8 cellular contexts compared by ENCODE assay signal in genomic region chr17:17494499-17495447, GRCh38. TPM values are rescaled to one million over a fixed set of nuclear protein-coding genes. Genes with fewer than 3 reads are reported as not detected.
DNase-seq lines count a peak whose midpoint lies in the region; ATAC-seq, FAIRE-seq and TF ChIP-seq lines count a peak whose summit lies in the region.

No MANE protein-coding gene starts in this region.

- H3K9me3 ChIP-seq in psoas muscle (no peaks in the 10 kb centered on the region), PC-9 (ENCODE audit: insufficient read depth, low read depth) (no peaks in the 10 kb centered on the region)

- WGBS in psoas muscle, 3 donors: 5 to 7% (median 5%) methylated on average over 67 to 73 of the region's 73 CpGs

- no TSS peak for BruUV-seq in PC-9 (replicated peaks; lab: Mats Ljungman, UMichigan)

- H3K79me2 ChIP-seq in PC-9 (ENCODE audit: low read depth): no peaks in the 10 kb centered on the region

- ATAC-seq in activated naive CD8-positive, alpha-beta T cell treated with anti-CD3 and anti-CD28 coated beads, Interleukin-2, amount 10 ng/mL, durations not matched to agents 7 days and 5 days (ENCODE audit: low read depth): no peak
- peak; percentile 5 to 10 for ATAC-seq in left cardiac atrium
- ATAC-seq in psoas muscle: peak; percentile 4 to 28 (median 16)
- no peak for ATAC-seq in HG02938 (IDR thresholded peaks at IDR 0.05; ENCODE audit: unreplicated experiment)

- H3K4me3 Mint-ChIP-seq in activated naive CD4-positive, alpha-beta T cell treated with anti-CD3 and anti-CD28 coated beads for 36 hours: peak overlapping the region; percentile 21
- peak overlapping the region; percentile 76 for H3K4me3 Mint-ChIP-seq in activated naive CD8-positive, alpha-beta T cell treated with anti-CD3 and anti-CD28 coated beads, Interleukin-2, amount 10 ng/mL, durations not matched to agents 7 days and 5 days

- peaks cover 12% of the 10 kb centered on the region for H3K27me3 Mint-ChIP-seq in activated naive CD4-positive, alpha-beta T cell treated with anti-CD3 and anti-CD28 coated beads for 36 hours (ENCODE audit: low read depth)
- H3K27me3 Mint-ChIP-seq in activated naive CD8-positive, alpha-beta T cell treated with anti-CD3 and anti-CD28 coated beads, Interleukin-2, amount 10 ng/mL, durations not matched to agents 7 days and 5 days: peaks cover 21% of the 10 kb centered on the region

- peaks cover 26% of the 10 kb centered on the region for H4K20me1 ChIP-seq in PC-9 (ENCODE audit: insufficient read depth)

- no peak for FAIRE-seq in D721Med (lab: Jason Lieb, UNC)

- peaks cover 12% of the 10 kb centered on the region for H3K4me1 Mint-ChIP-seq in activated naive CD4-positive, alpha-beta T cell treated with anti-CD3 and anti-CD28 coated beads for 36 hours (ENCODE audit: low read depth)
- H3K4me1 Mint-ChIP-seq in activated naive CD8-positive, alpha-beta T cell treated with anti-CD3 and anti-CD28 coated beads, Interleukin-2, amount 10 ng/mL, durations not matched to agents 7 days and 5 days: peaks cover 14% of the 10 kb centered on the region

- H3K36me3 ChIP-seq in psoas muscle (ENCODE audit: insufficient read depth in 1 of 2, low read depth in 1 of 2) (peaks cover 0 to 19% of the 10 kb centered on the region in 2 donors), PC-9 (ENCODE audit: low read depth) (no peaks in the 10 kb centered on the region)

- H3K9me3 Mint-ChIP-seq in activated naive CD4-positive, alpha-beta T cell treated with anti-CD3 and anti-CD28 coated beads for 36 hours: no peaks in the 10 kb centered on the region
- H3K9me3 Mint-ChIP-seq in activated naive CD8-positive, alpha-beta T cell treated with anti-CD3 and anti-CD28 coated beads, Interleukin-2, amount 10 ng/mL, durations not matched to agents 7 days and 5 days: no peaks in the 10 kb centered on the region

- DNase-seq in activated naive CD4-positive, alpha-beta T cell treated with anti-CD3 and anti-CD28 coated beads for 36 hours: no peak
- DNase-seq in activated naive CD4-positive, alpha-beta T cell treated with anti-CD3 and anti-CD28 coated beads, Interleukin-2, amount 50 U/mL, for 16 hours: no peak
- DNase-seq in activated naive CD8-positive, alpha-beta T cell treated with anti-CD3 and anti-CD28 coated beads, Interleukin-2, amount 10 ng/mL, durations not matched to agents 7 days and 5 days: peak; percentile 54
- DNase-seq in left cardiac atrium: peak; percentile 76
- peak; percentile 72 to 82 for DNase-seq in psoas muscle
- DNase-seq in D721Med (ENCODE audit: insufficient read length, low spot score): no peak
- DNase-seq in PC-9: no peak

- peaks cover 19% of the 10 kb centered on the region; the same call in 1 of the 2 replicates for H3F3A ChIP-seq in PC-9 (ENCODE audit: insufficient read depth, low read depth)

- POLR2A ChIA-PET in activated naive CD8-positive, alpha-beta T cell treated with anti-CD3 and anti-CD28 coated beads, Interleukin-2, amount 10 ng/mL, durations not matched to agents 7 days and 5 days (lab: Charles Lee): interaction anchor here (2.8 kb wide), 1 partner anchor 8 kb away, joined by 13 read pairs; no protein-coding TSS in a partner anchor
- POLR2A ChIA-PET in PC-9 (lab: Charles Lee; ENCODE audit: unreplicated experiment): no interaction called here

- H3K4me1 ChIP-seq in psoas muscle (peaks cover 25% of the 10 kb centered on the region), PC-9 (replicated peaks; ENCODE audit: insufficient read depth) (no peaks in the 10 kb centered on the region; the same call in 1 of the 2 replicates)

- H3K36me3 Mint-ChIP-seq in activated naive CD4-positive, alpha-beta T cell treated with anti-CD3 and anti-CD28 coated beads for 36 hours (ENCODE audit: low read depth): peaks cover 8% of the 10 kb centered on the region
- H3K36me3 Mint-ChIP-seq in activated naive CD8-positive, alpha-beta T cell treated with anti-CD3 and anti-CD28 coated beads, Interleukin-2, amount 10 ng/mL, durations not matched to agents 7 days and 5 days: peaks cover 14% of the 10 kb centered on the region

- no peak overlapping the region for H2AFZ ChIP-seq in PC-9

- H3K9me2 ChIP-seq in PC-9 (ENCODE audit: insufficient read depth): no peaks in the 10 kb centered on the region

- no peak for TF ChIP-seq CTCF in psoas muscle (IDR thresholded peaks at IDR 0.05)
- no peak for TF ChIP-seq CTCF in D721Med (IDR thresholded peaks at IDR 0.05; ENCODE audit: insufficient read depth, missing control alignments)
- TF ChIP-seq CTCF in PC-9 (conservative IDR thresholded peaks at IDR 0.05): no peak

- H3K27ac ChIP-seq in psoas muscle: peak overlapping the region; percentile 89
- H3K27ac ChIP-seq in PC-9: no peak overlapping the region

- intact Hi-C loops in activated naive CD4-positive, alpha-beta T cell treated with anti-CD3 and anti-CD28 coated beads for 36 hours (cut with micrococcal nuclease): no loop called here
- intact Hi-C loops in left cardiac atrium (cut with DNase I) (loop anchor here (5.0 kb wide), 5 partner anchors 53 to 148 kb away; no protein-coding TSS in a partner anchor), psoas muscle (cut with DNase I) (loop anchor here (5.0 kb wide), 1 partner anchor 137 kb away; no protein-coding TSS in a partner anchor), PC-9 (cut with micrococcal nuclease; ENCODE audit: unreplicated experiment) (loop anchor here (10.0 kb wide), 1 partner anchor 420 kb away; no protein-coding TSS in a partner anchor)

- H3K4me2 ChIP-seq in PC-9: no peak overlapping the region

- CTCF ChIA-PET in activated naive CD4-positive, alpha-beta T cell treated with anti-CD3 and anti-CD28 coated beads for 36 hours (lab: Charles Lee): interaction anchor here (1.4 kb wide), 2 partner anchors 15 to 140 kb away, joined by 3 to 5 read pairs; no protein-coding TSS in a partner anchor
- CTCF ChIA-PET in PC-9 (lab: Charles Lee): interaction anchor here (1.0 kb wide), 1 partner anchor 75 kb away, joined by 3 read pairs; no protein-coding TSS in a partner anchor

- H3K27me3 ChIP-seq in psoas muscle (ENCODE audit: insufficient read depth in 3 of 3, low read length in 2 of 3) (no peaks in the 10 kb centered on the region), PC-9 (ENCODE audit: insufficient read depth, low read depth) (no peaks in the 10 kb centered on the region)

- peak overlapping the region; percentile 84 for H3K4me3 ChIP-seq in psoas muscle
- H3K4me3 ChIP-seq in PC-9: no peak overlapping the region

- no peak overlapping the region for H3K27ac Mint-ChIP-seq in activated naive CD4-positive, alpha-beta T cell treated with anti-CD3 and anti-CD28 coated beads for 36 hours
- no peak overlapping the region for H3K27ac Mint-ChIP-seq in activated naive CD8-positive, alpha-beta T cell treated with anti-CD3 and anti-CD28 coated beads, Interleukin-2, amount 10 ng/mL, durations not matched to agents 7 days and 5 days

RNA-seq across cellular contexts. Expression of gene RASD1, which starts 1.4 kb away (rescaled TPM):
- under 1 TPM; 0.17 to 0.36 TPM for total RNA-seq in activated naive CD4-positive, alpha-beta T cell treated with anti-CD3 and anti-CD28 coated beads for 36 hours
- total RNA-seq in activated naive CD8-positive, alpha-beta T cell treated with anti-CD3 and anti-CD28 coated beads, Interleukin-2, amount 10 ng/mL, durations not matched to agents 7 days and 5 days: 1 to 10 TPM; 1.3 to 2.3 TPM
- total RNA-seq in left cardiac atrium (10 to 100 TPM; 35.3 to 55.1 TPM), psoas muscle (100 to 1,000 TPM in 1 of 4 donors, 10 to 100 TPM in 1, 1 to 10 TPM in 2; 4.4 to 436 (median 33.8) TPM), PC-9 (2021) (1.0 and 1.2 TPM in 2 replicates)
- 100 to 1,000 TPM in 1 of 3 donors, 10 to 100 TPM in 2; 10.7 to 121 (median 26.5) TPM for polyA plus RNA-seq in psoas muscle

RNA-seq across cellular contexts. Expression of gene MED9, which starts 18.0 kb away (rescaled TPM):
- total RNA-seq in activated naive CD4-positive, alpha-beta T cell treated with anti-CD3 and anti-CD28 coated beads for 36 hours: 10 to 100 TPM; 13.2 to 14.4 TPM
- 10 to 100 TPM; 17.8 to 20.6 TPM for total RNA-seq in activated naive CD8-positive, alpha-beta T cell treated with anti-CD3 and anti-CD28 coated beads, Interleukin-2, amount 10 ng/mL, durations not matched to agents 7 days and 5 days
- total RNA-seq in left cardiac atrium (10 to 100 TPM; 26.8 to 35.1 TPM), psoas muscle (10 to 100 TPM; 12.4 to 29.6 (median 20.3) TPM), PC-9 (2021) (14.6 and 15.8 TPM in 2 replicates)
- polyA plus RNA-seq in psoas muscle: 10 to 100 TPM; 16.6 to 19.0 (median 18.3) TPM

Comparison
In these comparisons a context has a peak if more than half of its experiments do, and no peak if none do; other contexts are left out.
1. DNase-seq: peak in activated naive CD8-positive, alpha-beta T cell treated with anti-CD3 and anti-CD28 coated beads, Interleukin-2, amount 10 ng/mL, durations not matched to agents 7 days and 5 days (single experiment), left cardiac atrium (single experiment) and psoas muscle (2 of 2); none in activated naive CD4-positive, alpha-beta T cell treated with anti-CD3 and anti-CD28 coated beads for 36 hours (single experiment), activated naive CD4-positive, alpha-beta T cell treated with anti-CD3 and anti-CD28 coated beads, Interleukin-2, amount 50 U/mL, for 16 hours (single experiment), D721Med (single experiment) and PC-9 (0 of 2).
2. ATAC-seq: peak in left cardiac atrium (2 of 2) and psoas muscle (4 of 4); none in activated naive CD8-positive, alpha-beta T cell treated with anti-CD3 and anti-CD28 coated beads, Interleukin-2, amount 10 ng/mL, durations not matched to agents 7 days and 5 days (single experiment) and HG02938 (single experiment).